8 cellular contexts compared by ENCODE assay signal in genomic region chr15:101201411-101202174, GRCh38. TPM values are rescaled to one million over a fixed set of nuclear protein-coding genes. Genes with fewer than 3 reads are reported as not detected.
A peak's percentile ranks its signal among the peaks of the same experiment; 100 is the strongest.
DNase-seq lines count a peak whose midpoint lies in the region; ATAC-seq, FAIRE-seq and TF ChIP-seq lines count a peak whose summit lies in the region.

No MANE protein-coding gene starts in this region.

- no peak overlapping the region for H3K4me3 Mint-ChIP-seq in Calu3 (ENCODE audit: low read depth, unreplicated experiment)

- no peaks in the 10 kb centered on the region for H3K36me3 Mint-ChIP-seq in Calu3 (ENCODE audit: insufficient read depth, unreplicated experiment)

- peak overlapping the region; percentile 98 for H3K27ac ChIP-seq in MM.1S (ENCODE audit: low read length)
- H3K27ac ChIP-seq in left ventricle myocardium inferior (replicated peaks) = peak overlapping the region; percentile 64

- no TSS peak for BruUV-seq in Calu3 (replicated peaks; lab: Mats Ljungman, UMichigan)

- H3K9ac ChIP-seq in MM.1S (ENCODE audit: low read length) = peak overlapping the region; percentile 56

- H3K4me1 Mint-ChIP-seq in Calu3 (ENCODE audit: low read depth, unreplicated experiment) = peaks cover 16% of the 10 kb centered on the region

- H3F3A ChIP-seq in MM.1S (ENCODE audit: insufficient read depth, low read length) = peaks cover 56% of the 10 kb centered on the region

- CTCF ChIA-PET in Calu3 (lab: Charles Lee) = interaction anchor here (0.6 kb wide), 1 partner anchor 57 kb away, joined by 3 read pairs; no protein-coding TSS in a partner anchor

- H3K27me3 ChIP-seq in MM.1S (replicated peaks; ENCODE audit: insufficient read depth, low read length) (no peaks in the 10 kb centered on the region), left ventricle myocardium inferior (ENCODE audit: low read depth) (no peaks in the 10 kb centered on the region)

- FAIRE-seq in GM12892 (lab: Jason Lieb, UNC) = no peak

- peak; percentile 52 for DNase-seq in Calu3
- no peak for DNase-seq in MM.1S
- DNase-seq in amygdala (lab: John Stamatoyannopoulos, UW) = peak in 41 of 56 donors; percentile 24 to 76 (median 57)
- DNase-seq in left ventricle myocardium inferior = peak; percentile 87
- peak; percentile 81 for DNase-seq in pulmonary artery endothelial cell (ENCODE audit: low read depth, low spot score)
- DNase-seq in DMS53 treated with DMSO at 0.1 percent for 48 hours (lab: John Stamatoyannopoulos, UW; ENCODE audit: unreplicated experiment) = no peak
- no peak for DNase-seq in GM12892 (ENCODE audit: insufficient read length)

- H3K9me3 ChIP-seq in MM.1S (replicated peaks; ENCODE audit: insufficient read depth, low read length) (no peaks in the 10 kb centered on the region), left ventricle myocardium inferior (replicated peaks) (no peaks in the 10 kb centered on the region)

- no peak for ATAC-seq in HG03469 (IDR thresholded peaks at IDR 0.05; ENCODE audit: unreplicated experiment)

- H3K4me3 ChIP-seq in MM.1S (ENCODE audit: low read length) (no peak overlapping the region), left ventricle myocardium inferior (no peak overlapping the region)

- no peaks in the 10 kb centered on the region for H4K20me1 ChIP-seq in MM.1S (ENCODE audit: insufficient read depth, low read length)

- intact Hi-C loops in Calu3 (cut with micrococcal nuclease; ENCODE audit: unreplicated experiment) (no loop called here), left ventricle myocardium inferior (cut with micrococcal nuclease) (no loop called here)

- H3K4me1 ChIP-seq in MM.1S (ENCODE audit: low read length) = peaks cover 71% of the 10 kb centered on the region
- H3K4me1 ChIP-seq in left ventricle myocardium inferior = peaks cover 83% of the 10 kb centered on the region

- TF ChIP-seq POLR2A in GM12892 (IDR thresholded peaks at IDR 0.05; ENCODE audit: low read depth, low read length) = no peak

- TF ChIP-seq CTCF in Calu3 (IDR thresholded peaks at IDR 0.05; ENCODE audit: unreplicated experiment) (no peak), MM.1S (IDR thresholded peaks at IDR 0.05; ENCODE audit: low read length) (no peak), left ventricle myocardium inferior (IDR thresholded peaks at IDR 0.05; ENCODE audit: borderline replicate concordance) (no peak)

- H3K36me3 ChIP-seq in MM.1S (replicated peaks; ENCODE audit: insufficient read depth, low read length) (0 out of 2 replicates have a peak, but pooled peaks cover 1% of the 10 kb centered on the region), left ventricle myocardium inferior (no peaks in the 10 kb centered on the region)

- no peak overlapping the region for H2AFZ ChIP-seq in MM.1S (ENCODE audit: low read length)

- no peaks in the 10 kb centered on the region for H3K27me3 Mint-ChIP-seq in Calu3 (ENCODE audit: unreplicated experiment)

- no peak overlapping the region for H3K27ac Mint-ChIP-seq in Calu3 (ENCODE audit: unreplicated experiment)

- peaks cover 83% of the 10 kb centered on the region for H3K79me2 ChIP-seq in MM.1S (ENCODE audit: low read length)

- H3K9me3 Mint-ChIP-seq in Calu3 (ENCODE audit: low read depth, unreplicated experiment) = no peaks in the 10 kb centered on the region

- H3K9me2 ChIP-seq in MM.1S (replicated peaks; ENCODE audit: insufficient read depth, low read length) = no peaks in the 10 kb centered on the region

- H3K4me2 ChIP-seq in MM.1S (ENCODE audit: low read depth, low read length) = peak overlapping the region; percentile 43

RNA-seq across cellular contexts. Expression of gene CHSY1, which starts 50.3 kb away (rescaled TPM):
- total RNA-seq in Calu3 (2022) (24.0 and 25.0 TPM in 2 replicates), left ventricle myocardium inferior (15.1 TPM), pulmonary artery endothelial cell (50.5 and 58.9 TPM in 2 replicates)
- polyA plus RNA-seq in GM12892 (2012; ENCODE audit: missing spikeins) = 11.2 TPM

Comparison
In these comparisons a context has a peak if more than half of its experiments do, and no peak if none do; other contexts are left out.
1. DNase-seq: peak in Calu3 (single experiment), amygdala (41 of 56), left ventricle myocardium inferior (single experiment) and pulmonary artery endothelial cell (single experiment); none in MM.1S (single experiment), DMS53 treated with DMSO at 0.1 percent for 48 hours (single experiment) and GM12892 (single experiment).